ENCODE assay signal across 8 cellular contexts in the genomic region with DNA sequence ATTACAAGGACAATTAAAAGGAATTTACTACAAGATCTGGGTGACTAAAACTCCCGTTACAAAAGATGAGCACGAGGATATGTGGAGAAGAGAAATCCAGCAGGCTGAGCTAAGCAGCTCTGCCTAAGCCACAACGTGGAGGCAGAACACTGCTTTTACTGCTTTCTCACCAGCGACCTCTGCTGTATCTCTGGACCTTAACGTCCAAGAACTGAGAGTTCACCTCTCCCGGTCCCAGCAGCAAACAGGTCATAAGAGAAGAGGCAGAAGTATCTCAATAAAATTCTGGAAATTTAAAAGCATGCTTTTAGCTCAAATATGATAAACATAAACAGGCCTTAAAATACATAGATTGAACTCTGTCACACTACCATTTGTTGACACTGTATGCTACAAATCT.
DNase-seq lines count a peak whose midpoint lies in the region; ATAC-seq and TF ChIP-seq lines count a peak whose summit lies in the region.

No MANE protein-coding gene starts in this region.

- no peaks in the 10 kb centered on the region for H3K9me3 Mint-ChIP-seq in natural killer cell

- H3K36me3 ChIP-seq in GM06990 (ENCODE audit: control insufficient read depth, insufficient read depth, low read length) (no peaks in the 10 kb centered on the region), brain microvascular endothelial cell (replicated peaks) (no peaks in the 10 kb centered on the region)

- in situ Hi-C loops in brain microvascular endothelial cell (cut with HindIII; ENCODE audit: low pct_ligation_motif_present, low sequenced_read_pairs), result no loop called here

- H3K27ac Mint-ChIP-seq in natural killer cell, result no peak overlapping the region

- no peaks in the 10 kb centered on the region for H3K4me1 Mint-ChIP-seq in natural killer cell

- ATAC-seq in GM21526 (IDR thresholded peaks at IDR 0.05; ENCODE audit: low FRiP score, unreplicated experiment) (no peak), natural killer cell (no peak)

- H3K27me3 Mint-ChIP-seq in natural killer cell (ENCODE audit: low read depth in 2 of 2), result no peaks in the 10 kb centered on the region

- H3K4me3 Mint-ChIP-seq in natural killer cell, result no peak overlapping the region

- no peaks in the 10 kb centered on the region for H3K36me3 Mint-ChIP-seq in natural killer cell

- TF ChIP-seq CTCF in GM06990 (IDR thresholded peaks at IDR 0.05; ENCODE audit: insufficient read depth, low read length, poor library complexity, severe bottlenecking) (peak; percentile 41), brain microvascular endothelial cell (IDR thresholded peaks at IDR 0.05; ENCODE audit: low read depth, low read length, missing control alignments) (peak; percentile 75), natural killer cell (IDR thresholded peaks at IDR 0.05) (no peak)

- H3K27ac ChIP-seq in brain microvascular endothelial cell, result no peak overlapping the region

- intact Hi-C loops in natural killer cell (cut with micrococcal nuclease), result no loop called here

- H3K4me3 ChIP-seq in GM06990 (replicated peaks; ENCODE audit: low read depth, low read length), result no peak overlapping the region
- H3K4me3 ChIP-seq in brain microvascular endothelial cell (ENCODE audit: low read depth, low read length), result no peak overlapping the region

- H3K27me3 ChIP-seq in GM06990 (replicated peaks; ENCODE audit: control insufficient read depth, insufficient read depth, low read length) (no peaks in the 10 kb centered on the region), brain microvascular endothelial cell (replicated peaks) (no peaks in the 10 kb centered on the region)

- DNase-seq in GM06990 (ENCODE audit: extremely low read depth, insufficient read length) (no peak), HuH-7 (ENCODE audit: low spot score) (peak; percentile 32), brain microvascular endothelial cell (peak; percentile 54), kidney tubule cell (ENCODE audit: low spot score) (peak; percentile 56), HK-2 (ENCODE audit: unreplicated experiment) (no peak), natural killer cell (no peak)
- no peak for DNase-seq in effector CD8-positive, alpha-beta T cell (lab: John Stamatoyannopoulos, UW)

Comparison
In these comparisons a context has a peak if more than half of its experiments do, and no peak if none do; other contexts are left out.
1. DNase-seq: peak in HuH-7 (single experiment), brain microvascular endothelial cell (single experiment) and kidney tubule cell (single experiment); none in GM06990 (single experiment), effector CD8-positive, alpha-beta T cell (single experiment), HK-2 (single experiment) and natural killer cell (single experiment).